Comparison of ENCODE assay signal across 1 cellular context in genomic region chr15:52148409-52148808, GRCh38.
TF ChIP-seq lines count a peak whose summit lies in the region.

No MANE protein-coding gene starts in this region.

TF ChIP-seq in A549, 52 proteins besides CTCF, POLR2A, EP300 and RAD21 (continued from another document):
- no peak for TF ChIP-seq PBX3 (IDR thresholded peaks at IDR 0.05)
- no peak for TF ChIP-seq RCOR1 (IDR thresholded peaks at IDR 0.05; ENCODE audit: low read depth, low read length)
- TF ChIP-seq ZSCAN20 (CRISPR knock-in tag; IDR thresholded peaks at IDR 0.05) = no peak
- TF ChIP-seq RARB (CRISPR knock-in tag; IDR thresholded peaks at IDR 0.05) = no peak
- no peak for TF ChIP-seq ZNF302 (CRISPR knock-in tag; IDR thresholded peaks at IDR 0.05)
- no peak for TF ChIP-seq FOSB (CRISPR knock-in tag; IDR thresholded peaks at IDR 0.05)
